In genomic region chr16:1782408-1783247, GRCh38 we compare ENCODE assay signal across 8 cellular contexts. TPM values are rescaled to one million over a fixed set of nuclear protein-coding genes. Genes with fewer than 3 reads are reported as not detected.
DNase-seq lines count a peak whose midpoint lies in the region; ATAC-seq, FAIRE-seq and TF ChIP-seq lines count a peak whose summit lies in the region.

TSS of gene NUBP2 (plus strand) at chr16:1782960. CDS start at chr16:1783021, 61 bp downstream.
TSS of gene SPSB3 (minus strand) at chr16:1782571. CDS start at chr16:1781483, 1,088 bp downstream.

- H3K79me2 ChIP-seq in OCI-LY7 (ENCODE audit: insufficient read depth, low read depth, low read length) = peaks cover 22% of the 10 kb centered on the region

- peak within 1 kb of the TSS; percentile 89 for H3K4me3 ChIP-seq in OCI-LY7 (ENCODE audit: low read depth, low read length, poor library complexity, severe bottlenecking)

- H3K27me3 Mint-ChIP-seq in endothelial cell (ENCODE audit: unreplicated experiment) = peaks cover 6% of the 10 kb centered on the region
- no peaks in the 10 kb centered on the region for H3K27me3 Mint-ChIP-seq in mesothelial cell of epicardium (ENCODE audit: low read depth)

- peaks cover 45% of the 10 kb centered on the region for H3K36me3 ChIP-seq in OCI-LY7 (ENCODE audit: insufficient read depth, low read length)

- peak; percentile 92 for FAIRE-seq in D721Med (lab: Jason Lieb, UNC)

- peaks cover 13% of the 10 kb centered on the region for H3K4me1 Mint-ChIP-seq in endothelial cell (ENCODE audit: unreplicated experiment)
- H3K4me1 Mint-ChIP-seq in mesothelial cell of epicardium = peaks cover 18% of the 10 kb centered on the region

- H3K4me3 Mint-ChIP-seq in endothelial cell (ENCODE audit: unreplicated experiment) = peak within 1 kb of the TSS; percentile 96
- H3K4me3 Mint-ChIP-seq in mesothelial cell of epicardium = peak within 1 kb of the TSS; percentile 92

- H3K27ac ChIP-seq in OCI-LY7 (ENCODE audit: low read depth, low read length, poor library complexity, severe bottlenecking) = peak within 1 kb of the TSS; percentile 44

- H3K9me2 ChIP-seq in OCI-LY7 (ENCODE audit: insufficient read depth, low read length) = no peaks in the 10 kb centered on the region

- no TSS peak for BruUV-seq in OCI-LY7 (replicated peaks; lab: Mats Ljungman, UMichigan)

- no peak for TF ChIP-seq CTCF in D721Med (IDR thresholded peaks at IDR 0.05; ENCODE audit: insufficient read depth, missing control alignments)
- TF ChIP-seq CTCF in OCI-LY7 (conservative IDR thresholded peaks at IDR 0.05; ENCODE audit: low read length) = no peak
- TF ChIP-seq CTCF in endothelial cell (IDR thresholded peaks at IDR 0.05; ENCODE audit: unreplicated experiment) = no peak
- no peak for TF ChIP-seq CTCF in mesothelial cell of epicardium (IDR thresholded peaks at IDR 0.05; ENCODE audit: unreplicated experiment)

- peak; percentile 99 for DNase-seq in D721Med (ENCODE audit: insufficient read length, low spot score)
- peak; percentile 100 for DNase-seq in HuH-7.5 (ENCODE audit: low spot score)
- peak; percentile 100 for DNase-seq in OCI-LY7 (ENCODE audit: low spot score)
- DNase-seq in activated T-cell treated with anti-CD3 and anti-CD28 coated beads for 1 hour (ENCODE audit: low read depth) = peak; percentile 91
- DNase-seq in endothelial cell (ENCODE audit: low spot score) = peak; percentile 98
- peak; percentile 97 to 100 for DNase-seq in mesothelial cell of epicardium (ENCODE audit: low spot score in 2 of 2, unreplicated experiment in 2 of 2)
- peak; percentile 99 to 100 for DNase-seq in stimulated activated CD8-positive, alpha-beta memory T cell treated with anti-CD3 and anti-CD28 coated beads, Interleukin-15, amount 100 ng/mL, for 48 hours (ENCODE audit: low read depth in 2 of 2)

- H3K4me1 ChIP-seq in OCI-LY7 (ENCODE audit: insufficient read depth, low read length, poor library complexity, severe bottlenecking) = peaks cover 13% of the 10 kb centered on the region

- intact Hi-C loops in OCI-LY7 (cut with micrococcal nuclease; ENCODE audit: unreplicated experiment) = loop anchor here (1.0 to 5.0 kb wide), 3 partner anchors 9 to 160 kb away; partner anchors contain the start of genes FAHD1, HAGH, MRPS34 and MSRB1

- CTCF ChIA-PET in OCI-LY7 (lab: Charles Lee; ENCODE audit: unreplicated experiment) = interaction anchor here (0.6 to 0.7 kb wide), 2 partner anchors 77 to 168 kb away, joined by 5 to 9 read pairs; partner anchors contain the start of gene MAPK8IP3

- ATAC-seq in GM21526 (IDR thresholded peaks at IDR 0.05; ENCODE audit: low FRiP score, unreplicated experiment) = peak; percentile 73

- peak within 1 kb of the TSS; percentile 82 for H3K4me2 ChIP-seq in OCI-LY7 (ENCODE audit: low read length)

- POLR2A ChIA-PET in OCI-LY7 (lab: Charles Lee) = interaction anchor here (0.8 to 1.3 kb wide), 6 partner anchors 8 to 182 kb away, joined by 3 to 11 read pairs (median 6); partner anchors contain the start of genes EME2, IFT140, MRPS34 and MSRB1

- peak within 1 kb of the TSS; percentile 77 for H3K27ac Mint-ChIP-seq in endothelial cell (ENCODE audit: unreplicated experiment)
- peak within 1 kb of the TSS; percentile 94 for H3K27ac Mint-ChIP-seq in mesothelial cell of epicardium

- no peaks in the 10 kb centered on the region for H3K9me3 Mint-ChIP-seq in endothelial cell (ENCODE audit: unreplicated experiment)
- no peaks in the 10 kb centered on the region for H3K9me3 Mint-ChIP-seq in mesothelial cell of epicardium

- H4K20me1 ChIP-seq in OCI-LY7 (ENCODE audit: insufficient read depth, low read length) = no peaks in the 10 kb centered on the region; the same call in 1 of the 2 replicates

- H3K36me3 Mint-ChIP-seq in endothelial cell (ENCODE audit: low read depth, unreplicated experiment) = no peaks in the 10 kb centered on the region
- no peaks in the 10 kb centered on the region for H3K36me3 Mint-ChIP-seq in mesothelial cell of epicardium

- H2AFZ ChIP-seq in OCI-LY7 (ENCODE audit: low read length) = peak within 1 kb of the TSS; percentile 26; the same call in 1 of the 2 replicates

- H3K9me3 ChIP-seq in OCI-LY7 (ENCODE audit: low read length) = no peaks in the 10 kb centered on the region

RNA-seq across cellular contexts. Expression of gene NUBP2, which starts in this region (rescaled TPM):
- 70.5 and 94.9 TPM in 2 replicates for total RNA-seq in OCI-LY7 (2014; rRNA removed; shearing (Covaris generic))
- 58.2 and 62.7 TPM in 2 replicates for total RNA-seq in OCI-LY7 (2022)
- total RNA-seq in endothelial cell (ENCODE audit: unreplicated experiment) = 49.8 TPM
- total RNA-seq in mesothelial cell of epicardium = 62.9 to 65.3 TPM (median 63.6 TPM) in 3 replicates

RNA-seq across cellular contexts. Expression of gene SPSB3, which starts in this region (rescaled TPM):
- 52.4 and 53.7 TPM in 2 replicates for total RNA-seq in OCI-LY7 (2014; rRNA removed; shearing (Covaris generic))
- 33.6 and 39.5 TPM in 2 replicates for total RNA-seq in OCI-LY7 (2022)
- 52.9 TPM for total RNA-seq in endothelial cell (ENCODE audit: unreplicated experiment)
- 49.6 to 51.4 TPM (median 50.0 TPM) in 3 replicates for total RNA-seq in mesothelial cell of epicardium

Comparison
In these comparisons a context has a peak if more than half of its experiments do, and no peak if none do; other contexts are left out.
1. Peak in every context shown above with its lines: DNase-seq, ATAC-seq, H3K4me3 ChIP-seq and H3K27ac ChIP-seq.